Comparison of ENCODE assay signal across 1 cellular context in genomic region chr4:2768124-2768523, GRCh38.
TF ChIP-seq lines count a peak whose summit lies in the region.

No MANE protein-coding gene starts in this region.

TF ChIP-seq in HepG2, 621 proteins besides CTCF, POLR2A, EP300 and RAD21:
- TF ChIP-seq MAFF (IDR thresholded peaks at IDR 0.05; ENCODE audit: low read depth, low read length), result no peak
- TF ChIP-seq REXO4 (CRISPR knock-in tag; IDR thresholded peaks at IDR 0.05; ENCODE audit: borderline replicate concordance), result no peak
- no peak for TF ChIP-seq ZNF614 (CRISPR knock-in tag; IDR thresholded peaks at IDR 0.05; ENCODE audit: borderline replicate concordance)
- no peak for TF ChIP-seq SRSF4 (IDR thresholded peaks at IDR 0.05; ENCODE audit: low read depth, low read length, poor library complexity, severe bottlenecking)
- no peak for TF ChIP-seq AHR (CRISPR knock-in tag; IDR thresholded peaks at IDR 0.05)
- TF ChIP-seq, protein P1, sequence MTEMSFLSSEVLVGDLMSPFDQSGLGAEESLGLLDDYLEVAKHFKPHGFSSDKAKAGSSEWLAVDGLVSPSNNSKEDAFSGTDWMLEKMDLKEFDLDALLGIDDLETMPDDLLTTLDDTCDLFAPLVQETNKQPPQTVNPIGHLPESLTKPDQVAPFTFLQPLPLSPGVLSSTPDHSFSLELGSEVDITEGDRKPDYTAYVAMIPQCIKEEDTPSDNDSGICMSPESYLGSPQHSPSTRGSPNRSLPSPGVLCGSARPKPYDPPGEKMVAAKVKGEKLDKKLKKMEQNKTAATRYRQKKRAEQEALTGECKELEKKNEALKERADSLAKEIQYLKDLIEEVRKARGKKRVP (CRISPR knock-in tag; IDR thresholded peaks at IDR 0.05), result no peak
- TF ChIP-seq SRSF1 (optimal IDR thresholded peaks at IDR 0.05; ENCODE audit: low read depth, low read length), result no peak
- TF ChIP-seq, protein P2, sequence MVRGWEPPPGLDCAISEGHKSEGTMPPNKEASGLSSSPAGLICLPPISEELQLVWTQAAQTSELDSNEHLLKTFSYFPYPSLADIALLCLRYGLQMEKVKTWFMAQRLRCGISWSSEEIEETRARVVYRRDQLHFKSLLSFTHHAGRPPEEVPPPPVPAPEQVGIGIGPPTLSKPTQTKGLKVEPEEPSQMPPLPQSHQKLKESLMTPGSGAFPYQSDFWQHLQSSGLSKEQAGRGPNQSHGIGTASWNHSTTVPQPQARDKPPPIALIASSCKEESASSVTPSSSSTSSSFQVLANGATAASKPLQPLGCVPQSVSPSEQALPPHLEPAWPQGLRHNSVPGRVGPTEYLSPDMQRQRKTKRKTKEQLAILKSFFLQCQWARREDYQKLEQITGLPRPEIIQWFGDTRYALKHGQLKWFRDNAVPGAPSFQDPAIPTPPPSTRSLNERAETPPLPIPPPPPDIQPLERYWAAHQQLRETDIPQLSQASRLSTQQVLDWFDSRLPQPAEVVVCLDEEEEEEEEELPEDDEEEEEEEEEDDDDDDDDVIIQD (CRISPR knock-in tag; IDR thresholded peaks at IDR 0.05; ENCODE audit: low read depth), result no peak
- TF ChIP-seq ZNF850 (CRISPR knock-in tag; conservative IDR thresholded peaks at IDR 0.05), result no peak
- TF ChIP-seq HMGXB3 (CRISPR knock-in tag; IDR thresholded peaks at IDR 0.05; ENCODE audit: borderline replicate concordance), result no peak
- no peak for TF ChIP-seq FOXC1 (CRISPR knock-in tag; IDR thresholded peaks at IDR 0.05; ENCODE audit: borderline replicate concordance)
- no peak for TF ChIP-seq TBL1XR1 (IDR thresholded peaks at IDR 0.05; ENCODE audit: borderline replicate concordance, low read length, partially characterized antibody)
- no peak for TF ChIP-seq ETV6 (CRISPR knock-in tag; conservative IDR thresholded peaks at IDR 0.05)
- TF ChIP-seq NFIB (CRISPR knock-in tag; IDR thresholded peaks at IDR 0.05; ENCODE audit: borderline replicate concordance), result no peak
- no peak for TF ChIP-seq ZNF44 (CRISPR knock-in tag; IDR thresholded peaks at IDR 0.05)
- TF ChIP-seq, protein P3, sequence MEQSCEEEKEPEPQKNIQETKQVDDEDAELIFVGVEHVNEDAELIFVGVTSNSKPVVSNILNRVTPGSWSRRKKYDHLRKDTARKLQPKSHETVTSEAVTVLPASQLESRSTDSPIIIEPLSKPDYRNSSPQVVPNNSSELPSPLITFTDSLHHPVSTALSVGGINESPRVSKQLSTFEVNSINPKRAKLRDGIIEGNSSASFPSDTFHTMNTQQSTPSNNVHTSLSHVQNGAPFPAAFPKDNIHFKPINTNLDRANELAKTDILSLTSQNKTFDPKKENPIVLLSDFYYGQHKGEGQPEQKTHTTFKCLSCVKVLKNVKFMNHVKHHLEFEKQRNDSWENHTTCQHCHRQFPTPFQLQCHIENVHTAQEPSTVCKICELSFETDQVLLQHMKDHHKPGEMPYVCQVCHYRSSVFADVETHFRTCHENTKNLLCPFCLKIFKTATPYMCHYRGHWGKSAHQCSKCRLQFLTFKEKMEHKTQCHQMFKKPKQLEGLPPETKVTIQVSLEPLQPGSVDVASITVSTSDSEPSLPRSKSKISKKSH (CRISPR knock-in tag; IDR thresholded peaks at IDR 0.05; ENCODE audit: borderline replicate concordance), result no peak
